20 cellular contexts compared by ENCODE assay signal in genomic region chr21:17089121-17089520, GRCh38.
DNase-seq lines count a peak whose midpoint lies in the region; ATAC-seq, FAIRE-seq and TF ChIP-seq lines count a peak whose summit lies in the region.
"Had no signal": no experiment of that assay in that cellular context is flagged by ENCODE, and none has a peak within 500 bp of the region (broad histone marks: within the 10 kb centered on the region; RNA-seq: fewer than 3 reads in every experiment).

No MANE protein-coding gene starts in this region.

- no peaks in the 10 kb centered on the region for H3K4me1 Mint-ChIP-seq in astrocyte (ENCODE audit: low read depth, unreplicated experiment)
- H3K4me1 Mint-ChIP-seq in activated naive CD4-positive, alpha-beta T cell treated with anti-CD3 and anti-CD28 coated beads for 36 hours (ENCODE audit: low read depth) = no peaks in the 10 kb centered on the region
- H3K4me1 Mint-ChIP-seq: activated CD4-positive, alpha-beta memory T cell treated with anti-CD3 and anti-CD28 coated beads, Interleukin-2, amount 10 ng/mL, durations not matched to agents 7 days and 5 days; CD8-positive, alpha-beta memory T cell had no signal

- H3K4me3 Mint-ChIP-seq in astrocyte (ENCODE audit: unreplicated experiment) = no peak overlapping the region
- H3K4me3 Mint-ChIP-seq in activated naive CD4-positive, alpha-beta T cell treated with anti-CD3 and anti-CD28 coated beads for 36 hours = no peak overlapping the region
- H3K4me3 Mint-ChIP-seq: activated CD4-positive, alpha-beta memory T cell treated with anti-CD3 and anti-CD28 coated beads, Interleukin-2, amount 10 ng/mL, durations not matched to agents 7 days and 5 days; CD8-positive, alpha-beta memory T cell had no signal

- no peak for FAIRE-seq in astrocyte (lab: Jason Lieb, UNC)
- FAIRE-seq: GM18507, HTR-8/SVneo had no signal

- no peaks in the 10 kb centered on the region for H3K27me3 Mint-ChIP-seq in astrocyte (ENCODE audit: low read depth, unreplicated experiment)
- peaks cover 2% of the 10 kb centered on the region for H3K27me3 Mint-ChIP-seq in activated naive CD4-positive, alpha-beta T cell treated with anti-CD3 and anti-CD28 coated beads for 36 hours (ENCODE audit: low read depth)
- H3K27me3 Mint-ChIP-seq: activated CD4-positive, alpha-beta memory T cell treated with anti-CD3 and anti-CD28 coated beads, Interleukin-2, amount 10 ng/mL, durations not matched to agents 7 days and 5 days; CD8-positive, alpha-beta memory T cell had no signal

- TF ChIP-seq CTCF in astrocyte (IDR thresholded peaks at IDR 0.05; ENCODE audit: insufficient read depth, low read depth, low read length) = no peak
- TF ChIP-seq CTCF in fibroblast of villous mesenchyme (IDR thresholded peaks at IDR 0.05; ENCODE audit: insufficient read depth, low read depth, low read length) = no peak

- no peaks in the 10 kb centered on the region for H3K4me1 ChIP-seq in astrocyte (ENCODE audit: insufficient read depth, low read length)
- H3K4me1 ChIP-seq: colonic mucosa, SJCRH30 had no signal

- no peaks in the 10 kb centered on the region for H4K20me1 ChIP-seq in astrocyte (ENCODE audit: insufficient read depth, low read length)

- intact Hi-C loops in activated naive CD4-positive, alpha-beta T cell treated with anti-CD3 and anti-CD28 coated beads for 36 hours (cut with micrococcal nuclease) = no loop called here

- DNase-seq in LoVo (ENCODE audit: low spot score) = peak; percentile 37
- peak; percentile 4 for DNase-seq in astrocyte (ENCODE audit: low read depth)
- DNase-seq in fibroblast of villous mesenchyme (ENCODE audit: low read depth) = peak; percentile 66
- peak; percentile 55 for DNase-seq in superior temporal gyrus (ENCODE audit: extremely low spot score)
- no peak for DNase-seq in activated naive CD4-positive, alpha-beta T cell treated with anti-CD3 and anti-CD28 coated beads for 36 hours
- DNase-seq in caudate nucleus (lab: John Stamatoyannopoulos, UW) = no peak
- DNase-seq: activated CD4-positive, alpha-beta memory T cell treated with anti-CD3 and anti-CD28 coated beads, Interleukin-2, amount 10 ng/mL, durations not matched to agents 7 days and 5 days; activated naive CD4-positive, alpha-beta T cell treated with Interleukin-2 at 50 U/mL for 16 hours; CD8-positive, alpha-beta memory T cell; colonic mucosa; EL; NCI-H774; SJCRH30 had no signal

- H3K27ac ChIP-seq in astrocyte (ENCODE audit: low read depth, low read length) (no peak overlapping the region), caudate nucleus (ENCODE audit: low read depth, low read length) (no peak overlapping the region)
- H3K27ac ChIP-seq: colonic mucosa, neutrophil, SJCRH30, thoracic aorta had no signal

- no peaks in the 10 kb centered on the region for H3K9me3 Mint-ChIP-seq in astrocyte (ENCODE audit: unreplicated experiment)
- peaks cover 3% of the 10 kb centered on the region for H3K9me3 Mint-ChIP-seq in activated naive CD4-positive, alpha-beta T cell treated with anti-CD3 and anti-CD28 coated beads for 36 hours

- no peaks in the 10 kb centered on the region for H3K27me3 ChIP-seq in astrocyte (ENCODE audit: insufficient read depth, low read length)
- H3K27me3 ChIP-seq: colonic mucosa, gastroesophageal sphincter, neutrophil, SJCRH30 had no signal

- CTCF ChIA-PET in activated naive CD4-positive, alpha-beta T cell treated with anti-CD3 and anti-CD28 coated beads for 36 hours (lab: Charles Lee) = no interaction called here

- no peaks in the 10 kb centered on the region for H3K36me3 ChIP-seq in astrocyte (ENCODE audit: insufficient read depth, low read length)
- H3K36me3 ChIP-seq: colonic mucosa, gastroesophageal sphincter, neutrophil, SJCRH30, thoracic aorta had no signal

- no peaks in the 10 kb centered on the region for H3K79me2 ChIP-seq in astrocyte (ENCODE audit: insufficient read depth, low read length)

- H3K9me3 ChIP-seq in astrocyte (ENCODE audit: insufficient read depth, low read depth, low read length) = no peaks in the 10 kb centered on the region
- H3K9me3 ChIP-seq: colonic mucosa, neutrophil, SJCRH30, thoracic aorta had no signal

- no peak overlapping the region for H3K4me3 ChIP-seq in astrocyte (ENCODE audit: insufficient read depth, low read depth, low read length)
- no peak overlapping the region for H3K4me3 ChIP-seq in fibroblast of villous mesenchyme (ENCODE audit: low read depth, low read length)
- H3K4me3 ChIP-seq: colonic mucosa, gastroesophageal sphincter, SJCRH30, thoracic aorta had no signal

- H3K36me3 Mint-ChIP-seq in astrocyte (ENCODE audit: low read depth, unreplicated experiment) = no peaks in the 10 kb centered on the region
- no peaks in the 10 kb centered on the region for H3K36me3 Mint-ChIP-seq in activated naive CD4-positive, alpha-beta T cell treated with anti-CD3 and anti-CD28 coated beads for 36 hours (ENCODE audit: low read depth)
- H3K36me3 Mint-ChIP-seq: CD8-positive, alpha-beta memory T cell had no signal

- no peak overlapping the region for H3K4me2 ChIP-seq in astrocyte (ENCODE audit: low read length)

- H2AFZ ChIP-seq in astrocyte (ENCODE audit: low read depth, low read length) = no peak overlapping the region

- no peak for ATAC-seq in GM21390 (IDR thresholded peaks at IDR 0.05; ENCODE audit: unreplicated experiment)
- ATAC-seq: gastroesophageal sphincter, left lobe of liver had no signal

- H3K9ac ChIP-seq in astrocyte (ENCODE audit: low read length) = no peak overlapping the region

- H3K27ac Mint-ChIP-seq in astrocyte (ENCODE audit: unreplicated experiment) = no peak overlapping the region
- no peak overlapping the region for H3K27ac Mint-ChIP-seq in activated naive CD4-positive, alpha-beta T cell treated with anti-CD3 and anti-CD28 coated beads for 36 hours
- H3K27ac Mint-ChIP-seq: activated CD4-positive, alpha-beta memory T cell treated with anti-CD3 and anti-CD28 coated beads, Interleukin-2, amount 10 ng/mL, durations not matched to agents 7 days and 5 days; CD8-positive, alpha-beta memory T cell had no signal

Comparison
In these comparisons a context has a peak if more than half of its experiments do, and no peak if none do; other contexts are left out.
1. DNase-seq: peak in LoVo (single experiment), astrocyte (single experiment), fibroblast of villous mesenchyme (single experiment) and superior temporal gyrus (single experiment); none in activated naive CD4-positive, alpha-beta T cell treated with anti-CD3 and anti-CD28 coated beads for 36 hours (single experiment) and caudate nucleus (0 of 61).